Comparison of ENCODE assay signal across 2 cellular contexts in genomic region chr19:8616861-8617260, GRCh38.
A peak's percentile ranks its signal among the peaks of the same experiment; 100 is the strongest.
TF ChIP-seq lines count a peak whose summit lies in the region.

No MANE protein-coding gene starts in this region.

TF ChIP-seq in HepG2, 621 proteins besides CTCF, POLR2A, EP300 and RAD21:
- TF ChIP-seq THAP8 (CRISPR knock-in tag; IDR thresholded peaks at IDR 0.05; ENCODE audit: borderline replicate concordance) (no peak), ZNF121 (CRISPR knock-in tag; IDR thresholded peaks at IDR 0.05) (peak; percentile 87)

TF ChIP-seq in H1, 55 proteins besides CTCF, POLR2A, EP300 and RAD21:
- TF ChIP-seq SAP30 (IDR thresholded peaks at IDR 0.05; ENCODE audit: insufficient read depth, insufficient replicate concordance, low read length) (no peak), CHD1 (IDR thresholded peaks at IDR 0.05; ENCODE audit: low read depth, low read length) (no peak), FOSL1 (IDR thresholded peaks at IDR 0.05; ENCODE audit: insufficient read depth, low read depth, low read length) (no peak), NRF1 (IDR thresholded peaks at IDR 0.05; ENCODE audit: low read depth, low read length) (no peak), CTBP2 (IDR thresholded peaks at IDR 0.05; ENCODE audit: borderline replicate concordance, insufficient read depth, insufficient read length, low read length) (no peak), SIN3A (conservative IDR thresholded peaks at IDR 0.05 in 1 of 2, IDR thresholded peaks at IDR 0.05 in 1 of 2; ENCODE audit: low read depth in 1 of 2, low read length in 2 of 2) (no peak), TAF1 (IDR thresholded peaks at IDR 0.05; ENCODE audit: low read depth, low read length) (no peak), ATF2 (IDR thresholded peaks at IDR 0.05; ENCODE audit: low read length) (no peak), RBBP5 (IDR thresholded peaks at IDR 0.05; ENCODE audit: borderline replicate concordance, low read depth, low read length) (no peak), SIX5 (IDR thresholded peaks at IDR 0.05; ENCODE audit: low read depth, low read length) (no peak), SP1 (IDR thresholded peaks at IDR 0.05; ENCODE audit: low read depth, low read length) (no peak), ATF3 (IDR thresholded peaks at IDR 0.05; ENCODE audit: insufficient read depth, low read depth, low read length) (no peak), RXRA (IDR thresholded peaks at IDR 0.05; ENCODE audit: insufficient read depth, low read depth, low read length) (no peak)
TF ChIP-seq in H1: peak in this region for 0.
